8 cellular contexts compared by ENCODE assay signal in genomic region chr22:42552294-42552647, GRCh38. TPM values are rescaled to one million over a fixed set of nuclear protein-coding genes. Genes with fewer than 3 reads are reported as not detected.
DNase-seq lines count a peak whose midpoint lies in the region; ATAC-seq and TF ChIP-seq lines count a peak whose summit lies in the region.
"Not testable (repeated sequence)": the region's sequence is repeated elsewhere in the genome, so short reads cannot be mapped to it uniquely, and the experiment has no call there.

No MANE protein-coding gene starts in this region.

- not testable (repeated sequence) for H3K4me1 Mint-ChIP-seq in HFFc6 (ENCODE audit: low read depth)
- H3K4me1 Mint-ChIP-seq in activated CD4-positive, alpha-beta T cell treated with anti-CD3 and anti-CD28 coated beads, Interleukin-2, amount 10 ng/mL, durations not matched to agents 7 days and 5 days = peaks cover 20% of the 10 kb centered on the region
- H3K4me1 Mint-ChIP-seq in activated naive CD4-positive, alpha-beta T cell treated with anti-CD3 and anti-CD28 coated beads, Interleukin-2, amount 10 ng/mL, durations not matched to agents 7 days and 5 days = peaks cover 22% of the 10 kb centered on the region
- peaks cover 25% of the 10 kb centered on the region for H3K4me1 Mint-ChIP-seq in endodermal cell
- peaks cover 0 to 16% of the 10 kb centered on the region in 2 donors for H3K4me1 Mint-ChIP-seq in natural killer cell
- peaks cover 30% of the 10 kb centered on the region for H3K4me1 Mint-ChIP-seq in stimulated activated naive CD8-positive, alpha-beta T cell treated with anti-CD3 and anti-CD28 coated beads, Interleukin-15, Interleukin-2, amounts not matched to agents 100 ng/mL and 50 ng/mL, for 24 hours (ENCODE audit: low read depth)

- POLR2A ChIA-PET in RWPE1 (lab: Yijun Ruan, JAX; ENCODE audit: low non-redundant PET); activated CD4-positive, alpha-beta T cell treated with anti-CD3 and anti-CD28 coated beads, Interleukin-2, amount 10 ng/mL, durations not matched to agents 7 days and 5 days (lab: Charles Lee): not testable (repeated sequence)

- TF ChIP-seq CTCF in C4-2B (conservative IDR thresholded peaks at IDR 0.05) = peak; percentile 65
- peak; percentile 60; the same call in 1 of the 2 replicates for TF ChIP-seq CTCF in HFFc6 (IDR thresholded peaks at IDR 0.05)
- TF ChIP-seq CTCF in RWPE1 (conservative IDR thresholded peaks at IDR 0.05; ENCODE audit: low read depth) = 0 out of 2 replicates have a peak, but pooled peaks have one; percentile 6
- peak; percentile 21 for TF ChIP-seq CTCF in endodermal cell (conservative IDR thresholded peaks at IDR 0.05)
- TF ChIP-seq CTCF in natural killer cell (IDR thresholded peaks at IDR 0.05) = not testable (repeated sequence)

- not testable (repeated sequence) for H3K27me3 ChIP-seq in endodermal cell (ENCODE audit: control insufficient read depth, insufficient read depth, low read length, poor library complexity, severe bottlenecking)

- not testable (repeated sequence) for H3K4me1 ChIP-seq in endodermal cell (ENCODE audit: control insufficient read depth, insufficient read depth, low read length)

- 92 to 100% methylated on average over 2 to 6 of the region's 6 CpGs for WGBS in endodermal cell (ENCODE audit: insufficient coverage in 1 of 2, insufficient read length in 1 of 2), 2 experiments

- H3K4me3 ChIP-seq in endodermal cell (ENCODE audit: low read length) = not testable (repeated sequence)

- not testable (repeated sequence) for H3K9me3 ChIP-seq in endodermal cell (ENCODE audit: control insufficient read depth, low read length)

- not testable (repeated sequence) for H3K36me3 ChIP-seq in endodermal cell (ENCODE audit: control insufficient read depth, insufficient read depth, low read length)

- H3K27ac Mint-ChIP-seq in HFFc6; endodermal cell; stimulated activated naive CD8-positive, alpha-beta T cell treated with anti-CD3 and anti-CD28 coated beads, Interleukin-15, Interleukin-2, amounts not matched to agents 100 ng/mL and 50 ng/mL, for 24 hours: not testable (repeated sequence)
- H3K27ac Mint-ChIP-seq in activated CD4-positive, alpha-beta T cell treated with anti-CD3 and anti-CD28 coated beads, Interleukin-2, amount 10 ng/mL, durations not matched to agents 7 days and 5 days = peak overlapping the region; percentile 77
- peak overlapping the region; percentile 83 for H3K27ac Mint-ChIP-seq in activated naive CD4-positive, alpha-beta T cell treated with anti-CD3 and anti-CD28 coated beads, Interleukin-2, amount 10 ng/mL, durations not matched to agents 7 days and 5 days
- peak overlapping the region in 1 of 2 donors; percentile 75 for H3K27ac Mint-ChIP-seq in natural killer cell

- not testable (repeated sequence) for ATAC-seq in natural killer cell

- H3K27me3 Mint-ChIP-seq in HFFc6 (ENCODE audit: insufficient read depth) (peaks cover 26% of the 10 kb centered on the region), endodermal cell (ENCODE audit: insufficient read depth) (peaks cover 14% of the 10 kb centered on the region)
- not testable (repeated sequence) for H3K27me3 Mint-ChIP-seq in activated CD4-positive, alpha-beta T cell treated with anti-CD3 and anti-CD28 coated beads, Interleukin-2, amount 10 ng/mL, durations not matched to agents 7 days and 5 days; natural killer cell (ENCODE audit: low read depth in 2 of 2); stimulated activated naive CD8-positive, alpha-beta T cell treated with anti-CD3 and anti-CD28 coated beads, Interleukin-15, Interleukin-2, amounts not matched to agents 100 ng/mL and 50 ng/mL, for 24 hours
- peaks cover 29% of the 10 kb centered on the region for H3K27me3 Mint-ChIP-seq in activated naive CD4-positive, alpha-beta T cell treated with anti-CD3 and anti-CD28 coated beads, Interleukin-2, amount 10 ng/mL, durations not matched to agents 7 days and 5 days

- not testable (repeated sequence) for DNase-seq in HFFc6; RWPE1 (ENCODE audit: low spot score); activated CD4-positive, alpha-beta T cell treated with anti-CD3 and anti-CD28 coated beads, Interleukin-2, amount 10 ng/mL, durations not matched to agents 7 days and 5 days; activated naive CD4-positive, alpha-beta T cell treated with anti-CD3 and anti-CD28 coated beads, Interleukin-2, amount 10 ng/mL, durations not matched to agents 7 days and 5 days; endodermal cell; natural killer cell

- CTCF ChIA-PET in RWPE1 (lab: Yijun Ruan, JAX); activated naive CD4-positive, alpha-beta T cell treated with anti-CD3 and anti-CD28 coated beads, Interleukin-2, amount 10 ng/mL, durations not matched to agents 7 days and 5 days (lab: Charles Lee): not testable (repeated sequence)
- CTCF ChIA-PET in activated CD4-positive, alpha-beta T cell treated with anti-CD3 and anti-CD28 coated beads, Interleukin-2, amount 10 ng/mL, durations not matched to agents 7 days and 5 days (lab: Charles Lee) = interaction anchor here (0.7 to 1.3 kb wide), 3 partner anchors 8 to 1910 kb away, joined by 3 read pairs; no protein-coding TSS in a partner anchor

- not testable (repeated sequence) for H3K36me3 Mint-ChIP-seq in HFFc6 (ENCODE audit: low read depth); activated CD4-positive, alpha-beta T cell treated with anti-CD3 and anti-CD28 coated beads, Interleukin-2, amount 10 ng/mL, durations not matched to agents 7 days and 5 days (ENCODE audit: low read depth); activated naive CD4-positive, alpha-beta T cell treated with anti-CD3 and anti-CD28 coated beads, Interleukin-2, amount 10 ng/mL, durations not matched to agents 7 days and 5 days; endodermal cell (ENCODE audit: low read depth); natural killer cell; stimulated activated naive CD8-positive, alpha-beta T cell treated with anti-CD3 and anti-CD28 coated beads, Interleukin-15, Interleukin-2, amounts not matched to agents 100 ng/mL and 50 ng/mL, for 24 hours (ENCODE audit: low read depth)

- not testable (repeated sequence) for H3K9ac ChIP-seq in endodermal cell (ENCODE audit: extremely low read depth, low read length, poor library complexity, severe bottlenecking)

- H3K9me3 Mint-ChIP-seq in HFFc6; activated CD4-positive, alpha-beta T cell treated with anti-CD3 and anti-CD28 coated beads, Interleukin-2, amount 10 ng/mL, durations not matched to agents 7 days and 5 days; activated naive CD4-positive, alpha-beta T cell treated with anti-CD3 and anti-CD28 coated beads, Interleukin-2, amount 10 ng/mL, durations not matched to agents 7 days and 5 days; natural killer cell; stimulated activated naive CD8-positive, alpha-beta T cell treated with anti-CD3 and anti-CD28 coated beads, Interleukin-15, Interleukin-2, amounts not matched to agents 100 ng/mL and 50 ng/mL, for 24 hours: not testable (repeated sequence)
- H3K9me3 Mint-ChIP-seq in endodermal cell = peaks cover 22% of the 10 kb centered on the region

- intact Hi-C loops in natural killer cell (cut with micrococcal nuclease) = not testable (repeated sequence)

- not testable (repeated sequence) for H3K4me3 Mint-ChIP-seq in HFFc6
- peak overlapping the region; percentile 54 for H3K4me3 Mint-ChIP-seq in activated CD4-positive, alpha-beta T cell treated with anti-CD3 and anti-CD28 coated beads, Interleukin-2, amount 10 ng/mL, durations not matched to agents 7 days and 5 days
- peak overlapping the region; percentile 64 for H3K4me3 Mint-ChIP-seq in activated naive CD4-positive, alpha-beta T cell treated with anti-CD3 and anti-CD28 coated beads, Interleukin-2, amount 10 ng/mL, durations not matched to agents 7 days and 5 days
- H3K4me3 Mint-ChIP-seq in endodermal cell = peak overlapping the region; percentile 71
- H3K4me3 Mint-ChIP-seq in natural killer cell = peak overlapping the region; percentile 61
- peak overlapping the region; percentile 29 for H3K4me3 Mint-ChIP-seq in stimulated activated naive CD8-positive, alpha-beta T cell treated with anti-CD3 and anti-CD28 coated beads, Interleukin-15, Interleukin-2, amounts not matched to agents 100 ng/mL and 50 ng/mL, for 24 hours

- H3K27ac ChIP-seq in C4-2B; RWPE1; endodermal cell (ENCODE audit: low read depth, low read length): not testable (repeated sequence)

RNA-seq across cellular contexts. Expression of gene SERHL2, which starts 1.5 kb away (rescaled TPM):
- 1 to 10 TPM; 4.2 to 6.2 (median 4.8) TPM for total RNA-seq in HFFc6 (2021; fragmentation: NEBNext Ultra II Directional; extraction: Animal tissue kit (Norgen Biotek cat#: 25700))
- total RNA-seq in activated CD4-positive, alpha-beta T cell treated with anti-CD3 and anti-CD28 coated beads, Interleukin-2, amount 10 ng/mL, durations not matched to agents 7 days and 5 days = under 1 TPM; 0.83 to 0.97 TPM
- total RNA-seq in endodermal cell (10 to 100 TPM; 12.6 to 12.8 TPM), natural killer cell (under 1 TPM in 2 of 3 donors, not detected in 1; 0.23 to 0.48 TPM)
- 15.3 TPM for polyA plus RNA-seq in endodermal cell (2013, experiment 1 of 2)
- polyA plus RNA-seq in endodermal cell (2013, experiment 2 of 2) = 26.2 TPM

RNA-seq across cellular contexts. Expression of gene RRP7A, which starts 32.7 kb away (rescaled TPM):
- total RNA-seq in HFFc6 (2021; fragmentation: NEBNext Ultra II Directional; extraction: Animal tissue kit (Norgen Biotek cat#: 25700)) = 100 to 1,000 TPM in 2 of 6 experiments, 10 to 100 TPM in 4; 88.7 to 107 (median 97.5) TPM
- total RNA-seq in activated CD4-positive, alpha-beta T cell treated with anti-CD3 and anti-CD28 coated beads, Interleukin-2, amount 10 ng/mL, durations not matched to agents 7 days and 5 days = 10 to 100 TPM; 53.1 to 57.5 TPM
- total RNA-seq in endodermal cell (10 to 100 TPM; 63.8 to 98.0 TPM), natural killer cell (10 to 100 TPM; 31.3 to 43.0 (median 37.7) TPM)
- polyA plus RNA-seq in endodermal cell (2013, experiment 1 of 2) = 36.8 TPM
- polyA plus RNA-seq in endodermal cell (2013, experiment 2 of 2) = 29.6 TPM
